ENCODE assay signal across 17 cellular contexts in the genomic region with DNA sequence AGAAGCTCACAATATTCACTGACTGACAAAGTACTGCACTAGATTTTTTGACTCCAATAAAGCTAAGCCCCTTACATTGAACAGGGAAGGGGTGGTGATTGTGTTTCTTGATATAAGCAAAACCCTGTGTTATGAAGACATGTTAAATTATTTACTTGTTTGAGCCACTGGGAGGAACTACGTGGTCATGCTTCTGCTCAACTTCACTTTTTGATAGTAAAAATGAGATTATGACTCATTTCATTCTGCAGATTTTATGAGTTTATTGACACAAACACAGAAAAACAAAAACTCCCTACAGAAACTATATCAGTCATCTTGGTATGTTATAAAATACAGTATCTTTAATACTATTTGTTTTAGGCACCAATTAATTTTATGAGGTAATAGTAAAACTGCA.
DNase-seq lines count a peak whose midpoint lies in the region; ATAC-seq, FAIRE-seq and TF ChIP-seq lines count a peak whose summit lies in the region.
"Had no signal": no experiment of that assay in that cellular context is flagged by ENCODE, and none has a peak within 500 bp of the region (broad histone marks: within the 10 kb centered on the region; RNA-seq: fewer than 3 reads in every experiment).

No MANE protein-coding gene starts in this region.

- no TSS peak for BruUV-seq in endothelial cell of umbilical vein (replicated peaks; lab: Mats Ljungman, UMichigan)

- intact Hi-C loops in endothelial cell of umbilical vein (cut with micrococcal nuclease), result loop anchor here (2.0 kb wide), 1 partner anchor 15 kb away; no protein-coding TSS in a partner anchor

- no peaks in the 10 kb centered on the region for H3K9me1 ChIP-seq in endothelial cell of umbilical vein (replicated peaks; ENCODE audit: control insufficient read depth, extremely low read depth, insufficient read depth, low read length)

- H3K27ac ChIP-seq in endothelial cell of umbilical vein (ENCODE audit: insufficient read depth, low read depth, low read length), result no peak overlapping the region
- H3K27ac ChIP-seq: BLaER1 treated with 17β-estradiol and CSF1 and Interleukin-3, amounts not matched to agents 10 nM and 100 nM; parathyroid adenoma; vagina; WERI-Rb-1 had no signal

- H3K9me3 ChIP-seq in endothelial cell of umbilical vein (replicated peaks; ENCODE audit: control insufficient read depth, insufficient read depth, low read length), result no peaks in the 10 kb centered on the region
- H3K9me3 ChIP-seq: BLaER1 treated with 17β-estradiol and CSF1 and Interleukin-3, amounts not matched to agents 10 nM and 100 nM; vagina had no signal

- TF ChIP-seq CTCF in endothelial cell of umbilical vein (IDR thresholded peaks at IDR 0.05; ENCODE audit: extremely low read depth in 1 of 2, insufficient read depth in 1 of 2, low read depth in 1 of 2, low read length in 2 of 2), result no peak

- no peaks in the 10 kb centered on the region for H3K79me2 ChIP-seq in endothelial cell of umbilical vein (ENCODE audit: control insufficient read depth, insufficient read depth, low read length)
- H3K79me2 ChIP-seq: parathyroid adenoma had no signal

- no peak overlapping the region for H3K4me2 ChIP-seq in endothelial cell of umbilical vein (ENCODE audit: insufficient read depth, low read length)
- H3K4me2 ChIP-seq: smooth muscle cell had no signal

- no peak overlapping the region for H2AFZ ChIP-seq in endothelial cell of umbilical vein (ENCODE audit: low read depth, low read length)
- H2AFZ ChIP-seq: parathyroid adenoma had no signal

- no peaks in the 10 kb centered on the region for H4K20me1 ChIP-seq in endothelial cell of umbilical vein (replicated peaks; ENCODE audit: control insufficient read depth, extremely low read depth, insufficient read depth, low read length)
- H4K20me1 ChIP-seq: BLaER1 treated with 17β-estradiol and CSF1 and Interleukin-3, amounts not matched to agents 10 nM and 100 nM had no signal

- no peak overlapping the region for H3K4me3 ChIP-seq in endothelial cell of umbilical vein (replicated peaks in 1 of 3; ENCODE audit: insufficient read depth in 1 of 3, low read depth in 1 of 3, low read length in 3 of 3)
- H3K4me3 ChIP-seq: BLaER1 treated with 17β-estradiol and CSF1 and Interleukin-3, amounts not matched to agents 10 nM and 100 nM; smooth muscle cell; vagina had no signal

- H3K36me3 ChIP-seq in endothelial cell of umbilical vein (ENCODE audit: control insufficient read depth in 2 of 2, extremely low read depth in 1 of 2, insufficient read depth in 2 of 2, low read length in 2 of 2), result no peaks in the 10 kb centered on the region
- H3K36me3 ChIP-seq: BLaER1 treated with 17β-estradiol and CSF1 and Interleukin-3, amounts not matched to agents 10 nM and 100 nM; vagina; WERI-Rb-1 had no signal

- no peak for FAIRE-seq in endothelial cell of umbilical vein (lab: Jason Lieb, UNC)

- ATAC-seq in GM18502 (IDR thresholded peaks at IDR 0.05; ENCODE audit: poor library complexity, unreplicated experiment), result peak; percentile 45
- ATAC-seq in GM19351 (IDR thresholded peaks at IDR 0.05; ENCODE audit: unreplicated experiment), result peak; percentile 58
- ATAC-seq in HG03175 (IDR thresholded peaks at IDR 0.05; ENCODE audit: unreplicated experiment), result peak; percentile 68
- ATAC-seq in HG02588 (IDR thresholded peaks at IDR 0.05; ENCODE audit: unreplicated experiment), result no peak
- ATAC-seq: left ventricle myocardium superior had no signal

- no peak for DNase-seq in endothelial cell of umbilical vein (ENCODE audit: low read depth, low spot score)
- no peak for DNase-seq in stimulated activated naive CD4-positive, alpha-beta T cell treated with Interleukin-2 at 50 U/mL for 16 hours (lab: John Stamatoyannopoulos, UW)
- DNase-seq in activated effector memory CD4-positive, alpha-beta T cell treated with anti-CD3 and anti-CD28 coated beads, Interleukin-2, amount 50 U/mL, for 16 hours, result no peak
- DNase-seq: DMS79 treated with DMSO at 0.1 percent for 48 hours, H7, left ventricle myocardium superior, NCI-H1930, NCI-H524 treated with DMSO at 0.1 percent for 48 hours, WERI-Rb-1 had no signal

- no peaks in the 10 kb centered on the region for H3K27me3 ChIP-seq in endothelial cell of umbilical vein (ENCODE audit: control insufficient read depth in 2 of 2, insufficient read depth in 2 of 2, low read length in 2 of 2)
- H3K27me3 ChIP-seq: BLaER1 treated with 17β-estradiol and CSF1 and Interleukin-3, amounts not matched to agents 10 nM and 100 nM; vagina had no signal

- H3K4me1 ChIP-seq in endothelial cell of umbilical vein (ENCODE audit: control insufficient read depth, extremely low read depth, insufficient read depth, low read length), result no peaks in the 10 kb centered on the region
- H3K4me1 ChIP-seq: parathyroid adenoma, vagina had no signal

- H3K9ac ChIP-seq in endothelial cell of umbilical vein (replicated peaks; ENCODE audit: extremely low read depth, insufficient read depth, low read length), result no peak overlapping the region
- H3K9ac ChIP-seq: BLaER1 treated with 17β-estradiol and CSF1 and Interleukin-3, amounts not matched to agents 10 nM and 100 nM; parathyroid adenoma had no signal

- CTCF ChIA-PET in endothelial cell of umbilical vein (lab: Charles Lee), result no interaction called here

- dilution Hi-C loops in endothelial cell of umbilical vein (cut with MboI; ENCODE audit: extremely low pct_ligation_motif_present, low sequenced_read_pairs), result no loop called here

- TF ChIP-seq POLR2A in endothelial cell of umbilical vein (IDR thresholded peaks at IDR 0.05; ENCODE audit: low read depth, low read length), result no peak

- POLR2A ChIA-PET in endothelial cell of umbilical vein (lab: Charles Lee), result no interaction called here

TF ChIP-seq in endothelial cell of umbilical vein, 7 proteins besides CTCF, POLR2A, EP300 and RAD21:
- TF ChIP-seq EZH2 (IDR thresholded peaks at IDR 0.05; ENCODE audit: borderline replicate concordance, low read depth, low read length, severe bottlenecking), result no peak
- no peak for TF ChIP-seq GATA2 (IDR thresholded peaks at IDR 0.05; ENCODE audit: insufficient read depth, insufficient read length, low read depth, low read length)
- TF ChIP-seq JUN (IDR thresholded peaks at IDR 0.05; ENCODE audit: borderline replicate concordance, insufficient read depth, insufficient read length, low read depth), result peak; percentile 8
